ENCODE assay signal across 8 cellular contexts in genomic region chr11:94719864-94720263, GRCh38. TPM values are rescaled to one million over a fixed set of nuclear protein-coding genes. Genes with fewer than 3 reads are reported as not detected.
"Had no signal": no experiment of that assay in that cellular context is flagged by ENCODE, and none has a peak within 500 bp of the region (broad histone marks: within the 10 kb centered on the region; RNA-seq: fewer than 3 reads in every experiment).

No MANE protein-coding gene starts in this region.

- H3K27ac ChIP-seq: GM23248 had no signal

- H3K9ac ChIP-seq: GM23248 had no signal

- H3K9me3 ChIP-seq: HAP-1 had no signal

- H3K36me3 ChIP-seq: HAP-1 had no signal

- FAIRE-seq: HTR-8/SVneo had no signal

- H3K4me1 ChIP-seq: HAP-1 had no signal

- H2AFZ ChIP-seq: GM23248 had no signal

- H3K4me3 ChIP-seq: GM23248, HAP-1 had no signal

- DNase-seq: GM23248, GOT3, H7, IMR-90, KBM-7 had no signal

RNA-seq across cellular contexts. Expression of gene AMOTL1, which starts 48.3 kb away (rescaled TPM):
- total RNA-seq: HT-29 had no signal
